In the genomic region with DNA sequence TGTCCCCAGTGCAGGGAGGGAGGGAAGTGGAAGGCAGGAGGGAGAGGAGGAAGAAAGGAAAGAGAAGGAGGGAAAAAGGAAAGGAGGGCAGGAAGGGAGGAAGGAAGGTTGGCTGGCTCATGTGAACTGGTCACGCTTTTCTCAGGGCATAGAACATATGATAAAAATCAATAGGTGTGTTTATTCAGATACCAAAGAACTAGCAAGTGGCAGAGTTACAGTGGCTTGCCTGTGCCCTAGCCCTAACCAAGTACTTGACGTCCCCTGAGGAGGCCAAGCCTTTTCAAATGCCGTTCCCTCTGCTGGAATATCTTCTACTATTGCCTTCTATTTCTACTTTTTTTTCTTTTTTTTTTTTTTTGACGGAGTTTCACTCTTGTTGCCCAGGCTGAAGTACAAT, we compare ENCODE assay signal across 1 cellular context.
TF ChIP-seq lines count a peak whose summit lies in the region.

No MANE protein-coding gene starts in this region.

TF ChIP-seq in GM23338, 12 proteins besides CTCF, POLR2A, EP300 and RAD21 (continued from another document):
- TF ChIP-seq, protein P1, sequence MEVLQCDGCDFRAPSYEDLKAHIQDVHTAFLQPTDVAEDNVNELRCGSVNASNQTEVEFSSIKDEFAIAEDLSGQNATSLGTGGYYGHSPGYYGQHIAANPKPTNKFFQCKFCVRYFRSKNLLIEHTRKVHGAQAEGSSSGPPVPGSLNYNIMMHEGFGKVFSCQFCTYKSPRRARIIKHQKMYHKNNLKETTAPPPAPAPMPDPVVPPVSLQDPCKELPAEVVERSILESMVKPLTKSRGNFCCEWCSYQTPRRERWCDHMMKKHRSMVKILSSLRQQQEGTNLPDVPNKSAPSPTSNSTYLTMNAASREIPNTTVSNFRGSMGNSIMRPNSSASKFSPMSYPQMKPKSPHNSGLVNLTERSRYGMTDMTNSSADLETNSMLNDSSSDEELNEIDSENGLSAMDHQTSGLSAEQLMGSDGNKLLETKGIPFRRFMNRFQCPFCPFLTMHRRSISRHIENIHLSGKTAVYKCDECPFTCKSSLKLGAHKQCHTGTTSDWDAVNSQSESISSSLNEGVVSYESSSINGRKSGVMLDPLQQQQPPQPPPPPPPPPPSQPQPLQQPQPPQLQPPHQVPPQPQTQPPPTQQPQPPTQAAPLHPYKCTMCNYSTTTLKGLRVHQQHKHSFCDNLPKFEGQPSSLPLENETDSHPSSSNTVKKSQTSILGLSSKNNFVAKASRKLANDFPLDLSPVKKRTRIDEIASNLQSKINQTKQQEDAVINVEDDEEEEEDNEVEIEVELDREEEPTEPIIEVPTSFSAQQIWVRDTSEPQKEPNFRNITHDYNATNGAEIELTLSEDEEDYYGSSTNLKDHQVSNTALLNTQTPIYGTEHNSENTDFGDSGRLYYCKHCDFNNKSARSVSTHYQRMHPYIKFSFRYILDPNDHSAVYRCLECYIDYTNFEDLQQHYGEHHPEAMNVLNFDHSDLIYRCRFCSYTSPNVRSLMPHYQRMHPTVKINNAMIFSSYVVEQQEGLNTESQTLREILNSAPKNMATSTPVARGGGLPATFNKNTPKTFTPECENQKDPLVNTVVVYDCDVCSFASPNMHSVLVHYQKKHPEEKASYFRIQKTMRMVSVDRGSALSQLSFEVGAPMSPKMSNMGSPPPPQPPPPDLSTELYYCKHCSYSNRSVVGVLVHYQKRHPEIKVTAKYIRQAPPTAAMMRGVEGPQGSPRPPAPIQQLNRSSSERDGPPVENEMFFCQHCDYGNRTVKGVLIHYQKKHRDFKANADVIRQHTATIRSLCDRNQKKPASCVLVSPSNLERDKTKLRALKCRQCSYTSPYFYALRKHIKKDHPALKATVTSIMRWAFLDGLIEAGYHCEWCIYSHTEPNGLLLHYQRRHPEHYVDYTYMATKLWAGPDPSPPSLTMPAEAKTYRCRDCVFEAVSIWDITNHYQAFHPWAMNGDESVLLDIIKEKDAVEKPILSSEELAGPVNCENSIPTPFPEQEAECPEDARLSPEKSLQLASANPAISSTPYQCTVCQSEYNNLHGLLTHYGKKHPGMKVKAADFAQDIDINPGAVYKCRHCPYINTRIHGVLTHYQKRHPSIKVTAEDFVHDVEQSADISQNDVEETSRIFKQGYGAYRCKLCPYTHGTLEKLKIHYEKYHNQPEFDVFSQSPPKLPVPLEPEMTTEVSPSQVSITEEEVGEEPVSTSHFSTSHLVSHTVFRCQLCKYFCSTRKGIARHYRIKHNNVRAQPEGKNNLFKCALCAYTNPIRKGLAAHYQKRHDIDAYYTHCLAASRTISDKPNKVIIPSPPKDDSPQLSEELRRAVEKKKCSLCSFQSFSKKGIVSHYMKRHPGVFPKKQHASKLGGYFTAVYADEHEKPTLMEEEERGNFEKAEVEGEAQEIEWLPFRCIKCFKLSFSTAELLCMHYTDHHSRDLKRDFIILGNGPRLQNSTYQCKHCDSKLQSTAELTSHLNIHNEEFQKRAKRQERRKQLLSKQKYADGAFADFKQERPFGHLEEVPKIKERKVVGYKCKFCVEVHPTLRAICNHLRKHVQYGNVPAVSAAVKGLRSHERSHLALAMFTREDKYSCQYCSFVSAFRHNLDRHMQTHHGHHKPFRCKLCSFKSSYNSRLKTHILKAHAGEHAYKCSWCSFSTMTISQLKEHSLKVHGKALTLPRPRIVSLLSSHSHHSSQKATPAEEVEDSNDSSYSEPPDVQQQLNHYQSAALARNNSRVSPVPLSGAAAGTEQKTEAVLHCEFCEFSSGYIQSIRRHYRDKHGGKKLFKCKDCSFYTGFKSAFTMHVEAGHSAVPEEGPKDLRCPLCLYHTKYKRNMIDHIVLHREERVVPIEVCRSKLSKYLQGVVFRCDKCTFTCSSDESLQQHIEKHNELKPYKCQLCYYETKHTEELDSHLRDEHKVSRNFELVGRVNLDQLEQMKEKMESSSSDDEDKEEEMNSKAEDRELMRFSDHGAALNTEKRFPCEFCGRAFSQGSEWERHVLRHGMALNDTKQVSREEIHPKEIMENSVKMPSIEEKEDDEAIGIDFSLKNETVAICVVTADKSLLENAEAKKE (CRISPR knock-in tag; IDR thresholded peaks at IDR 0.05): no peak
- TF ChIP-seq CREB1 (CRISPR knock-in tag; IDR thresholded peaks at IDR 0.05; ENCODE audit: low read depth): no peak
- no peak for TF ChIP-seq EZH2phosphoT487 (IDR thresholded peaks at IDR 0.05; ENCODE audit: unreplicated experiment)
- no peak for TF ChIP-seq POLR2AphosphoS5 (IDR thresholded peaks at IDR 0.05; ENCODE audit: low read depth)
- no peak for TF ChIP-seq NANOG (IDR thresholded peaks at IDR 0.05; ENCODE audit: borderline replicate concordance)
- no peak for TF ChIP-seq JUNB (IDR thresholded peaks at IDR 0.05; ENCODE audit: unreplicated experiment)
- no peak for TF ChIP-seq STAT1 (IDR thresholded peaks at IDR 0.05; ENCODE audit: unreplicated experiment)
- TF ChIP-seq ZNF114 (CRISPR knock-in tag; IDR thresholded peaks at IDR 0.05): no peak
- TF ChIP-seq, protein P2, sequence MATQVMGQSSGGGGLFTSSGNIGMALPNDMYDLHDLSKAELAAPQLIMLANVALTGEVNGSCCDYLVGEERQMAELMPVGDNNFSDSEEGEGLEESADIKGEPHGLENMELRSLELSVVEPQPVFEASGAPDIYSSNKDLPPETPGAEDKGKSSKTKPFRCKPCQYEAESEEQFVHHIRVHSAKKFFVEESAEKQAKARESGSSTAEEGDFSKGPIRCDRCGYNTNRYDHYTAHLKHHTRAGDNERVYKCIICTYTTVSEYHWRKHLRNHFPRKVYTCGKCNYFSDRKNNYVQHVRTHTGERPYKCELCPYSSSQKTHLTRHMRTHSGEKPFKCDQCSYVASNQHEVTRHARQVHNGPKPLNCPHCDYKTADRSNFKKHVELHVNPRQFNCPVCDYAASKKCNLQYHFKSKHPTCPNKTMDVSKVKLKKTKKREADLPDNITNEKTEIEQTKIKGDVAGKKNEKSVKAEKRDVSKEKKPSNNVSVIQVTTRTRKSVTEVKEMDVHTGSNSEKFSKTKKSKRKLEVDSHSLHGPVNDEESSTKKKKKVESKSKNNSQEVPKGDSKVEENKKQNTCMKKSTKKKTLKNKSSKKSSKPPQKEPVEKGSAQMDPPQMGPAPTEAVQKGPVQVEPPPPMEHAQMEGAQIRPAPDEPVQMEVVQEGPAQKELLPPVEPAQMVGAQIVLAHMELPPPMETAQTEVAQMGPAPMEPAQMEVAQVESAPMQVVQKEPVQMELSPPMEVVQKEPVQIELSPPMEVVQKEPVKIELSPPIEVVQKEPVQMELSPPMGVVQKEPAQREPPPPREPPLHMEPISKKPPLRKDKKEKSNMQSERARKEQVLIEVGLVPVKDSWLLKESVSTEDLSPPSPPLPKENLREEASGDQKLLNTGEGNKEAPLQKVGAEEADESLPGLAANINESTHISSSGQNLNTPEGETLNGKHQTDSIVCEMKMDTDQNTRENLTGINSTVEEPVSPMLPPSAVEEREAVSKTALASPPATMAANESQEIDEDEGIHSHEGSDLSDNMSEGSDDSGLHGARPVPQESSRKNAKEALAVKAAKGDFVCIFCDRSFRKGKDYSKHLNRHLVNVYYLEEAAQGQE (IDR thresholded peaks at IDR 0.05; ENCODE audit: unreplicated experiment): no peak
- TF ChIP-seq, protein P3, sequence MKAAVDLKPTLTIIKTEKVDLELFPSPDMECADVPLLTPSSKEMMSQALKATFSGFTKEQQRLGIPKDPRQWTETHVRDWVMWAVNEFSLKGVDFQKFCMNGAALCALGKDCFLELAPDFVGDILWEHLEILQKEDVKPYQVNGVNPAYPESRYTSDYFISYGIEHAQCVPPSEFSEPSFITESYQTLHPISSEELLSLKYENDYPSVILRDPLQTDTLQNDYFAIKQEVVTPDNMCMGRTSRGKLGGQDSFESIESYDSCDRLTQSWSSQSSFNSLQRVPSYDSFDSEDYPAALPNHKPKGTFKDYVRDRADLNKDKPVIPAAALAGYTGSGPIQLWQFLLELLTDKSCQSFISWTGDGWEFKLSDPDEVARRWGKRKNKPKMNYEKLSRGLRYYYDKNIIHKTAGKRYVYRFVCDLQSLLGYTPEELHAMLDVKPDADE (IDR thresholded peaks at IDR 0.05): no peak
